In genomic region chr18:26436176-26437031, GRCh38 we compare ENCODE assay signal across 15 cellular contexts.
DNase-seq lines count a peak whose midpoint lies in the region; ATAC-seq, FAIRE-seq and TF ChIP-seq lines count a peak whose summit lies in the region.
"Had no signal": no experiment of that assay in that cellular context is flagged by ENCODE, and none has a peak within 500 bp of the region (broad histone marks: within the 10 kb centered on the region; RNA-seq: fewer than 3 reads in every experiment).

No MANE protein-coding gene starts in this region.

- BruUV-seq in MCF 10A (replicated peaks; lab: Mats Ljungman, UMichigan): TSS peak; percentile 71

- no peak for TF ChIP-seq POLR2A in breast epithelium (IDR thresholded peaks at IDR 0.05)

- H3K27ac ChIP-seq in breast epithelium: peak overlapping the region in 1 of 2 donors; percentile 29
- H3K27ac ChIP-seq in WERI-Rb-1: no peak overlapping the region
- H3K27ac ChIP-seq: 22Rv1, esophagus squamous epithelium had no signal

- TF ChIP-seq CTCF in MCF 10A (IDR thresholded peaks at IDR 0.05; ENCODE audit: unreplicated experiment) (no peak), breast epithelium (IDR thresholded peaks at IDR 0.05) (no peak), fibroblast of pulmonary artery (IDR thresholded peaks at IDR 0.05; ENCODE audit: low read length, missing control alignments) (no peak), WERI-Rb-1 (IDR thresholded peaks at IDR 0.05; ENCODE audit: low read depth, low read length) (no peak)

- no peaks in the 10 kb centered on the region for H3K36me3 Mint-ChIP-seq in MCF 10A (ENCODE audit: insufficient read depth, unreplicated experiment)
- H3K36me3 Mint-ChIP-seq: activated naive CD8-positive, alpha-beta T cell treated with anti-CD3 and anti-CD28 coated beads, Interleukin-2, amount 10 ng/mL, durations not matched to agents 7 days and 5 days had no signal

- H3K4me1 ChIP-seq in breast epithelium: no peaks in the 10 kb centered on the region

- peak; percentile 92 for DNase-seq in MCF 10A (ENCODE audit: unreplicated experiment)
- no peak for DNase-seq in breast epithelium (ENCODE audit: low spot score in 2 of 2)
- DNase-seq in T1000 (lab: John Stamatoyannopoulos, UW): peak; percentile 8
- DNase-seq in fibroblast of pulmonary artery (ENCODE audit: low read depth): peak; percentile 79
- DNase-seq in urothelium cell line (ENCODE audit: low spot score): peak; percentile 32
- DNase-seq in WERI-Rb-1: no peak
- DNase-seq: activated CD4-positive, alpha-beta T cell treated with anti-CD3 and anti-CD28 coated beads, Interleukin-2, amount 50 U/mL, for 48 hours; activated naive CD8-positive, alpha-beta T cell treated with anti-CD3 and anti-CD28 coated beads, Interleukin-2, amount 10 ng/mL, durations not matched to agents 7 days and 5 days; esophagus squamous epithelium; NCI-H2171 treated with DMSO at 0.1 percent for 48 hours; retina had no signal

- intact Hi-C loops in MCF 10A (cut with micrococcal nuclease): loop anchor here (5.0 kb wide), 1 partner anchor 111 kb away; the partner anchor contains the start of gene KCTD1
- intact Hi-C loops in breast epithelium (cut with DNase I; ENCODE audit: low total_unique reads): no loop called here

- POLR2A ChIA-PET in MCF 10A (lab: Yijun Ruan, JAX): interaction anchor here (0.6 to 1.7 kb wide), 8 partner anchors 8 to 1002 kb away, joined by 3 read pairs; partner anchors contain the start of gene KCTD1

- H3K9me3 ChIP-seq in breast epithelium (no peaks in the 10 kb centered on the region), WERI-Rb-1 (ENCODE audit: severe bottlenecking) (no peaks in the 10 kb centered on the region)
- H3K9me3 ChIP-seq: esophagus squamous epithelium had no signal

- no peak for FAIRE-seq in urothelium cell line (lab: Jason Lieb, UNC)

- H3K4me3 ChIP-seq in breast epithelium (no peak overlapping the region), fibroblast of pulmonary artery (replicated peaks; ENCODE audit: low read depth, low read length) (no peak overlapping the region), WERI-Rb-1 (ENCODE audit: low read depth, low read length) (no peak overlapping the region)
- H3K4me3 ChIP-seq: esophagus squamous epithelium, lung had no signal

- peak overlapping the region; percentile 44 for H3K27ac Mint-ChIP-seq in MCF 10A (ENCODE audit: low read depth, unreplicated experiment)
- H3K27ac Mint-ChIP-seq: activated naive CD8-positive, alpha-beta T cell treated with anti-CD3 and anti-CD28 coated beads, Interleukin-2, amount 10 ng/mL, durations not matched to agents 7 days and 5 days had no signal

- no peaks in the 10 kb centered on the region for H3K27me3 ChIP-seq in breast epithelium
- H3K27me3 ChIP-seq in WERI-Rb-1 (ENCODE audit: insufficient read depth, low read depth, severe bottlenecking): no peaks in the 10 kb centered on the region
- H3K27me3 ChIP-seq: esophagus squamous epithelium had no signal

- CTCF ChIA-PET in MCF 10A (lab: Yijun Ruan, JAX): interaction anchor here (0.6 to 1.5 kb wide), 5 partner anchors 9 to 319 kb away, joined by 3 to 5 read pairs (median 3); no protein-coding TSS in a partner anchor

- H3K4me1 Mint-ChIP-seq in MCF 10A (ENCODE audit: insufficient read depth, unreplicated experiment): peaks cover 39% of the 10 kb centered on the region
- H3K4me1 Mint-ChIP-seq: activated naive CD8-positive, alpha-beta T cell treated with anti-CD3 and anti-CD28 coated beads, Interleukin-2, amount 10 ng/mL, durations not matched to agents 7 days and 5 days had no signal

- H3K36me3 ChIP-seq in breast epithelium (no peaks in the 10 kb centered on the region), WERI-Rb-1 (no peaks in the 10 kb centered on the region)
- H3K36me3 ChIP-seq: esophagus squamous epithelium had no signal

- no peaks in the 10 kb centered on the region for H3K27me3 Mint-ChIP-seq in MCF 10A (ENCODE audit: insufficient read depth, unreplicated experiment)

- no peaks in the 10 kb centered on the region for H3K9me3 Mint-ChIP-seq in MCF 10A (ENCODE audit: unreplicated experiment)
- H3K9me3 Mint-ChIP-seq: activated naive CD8-positive, alpha-beta T cell treated with anti-CD3 and anti-CD28 coated beads, Interleukin-2, amount 10 ng/mL, durations not matched to agents 7 days and 5 days had no signal

- ATAC-seq in HG03135 (IDR thresholded peaks at IDR 0.05; ENCODE audit: unreplicated experiment): no peak
- no peak for ATAC-seq in GM21825 (IDR thresholded peaks at IDR 0.05; ENCODE audit: unreplicated experiment)

- peak overlapping the region; percentile 49 for H3K4me3 Mint-ChIP-seq in MCF 10A (ENCODE audit: unreplicated experiment)
- H3K4me3 Mint-ChIP-seq: activated naive CD8-positive, alpha-beta T cell treated with anti-CD3 and anti-CD28 coated beads, Interleukin-2, amount 10 ng/mL, durations not matched to agents 7 days and 5 days had no signal

Comparison
In these comparisons a context has a peak if more than half of its experiments do, and no peak if none do; other contexts are left out.
1. DNase-seq: peak in MCF 10A (single experiment), T1000 (single experiment), fibroblast of pulmonary artery (single experiment) and urothelium cell line (single experiment); none in breast epithelium (0 of 2) and WERI-Rb-1 (single experiment).